20 cellular contexts compared by ENCODE assay signal in genomic region chr1:221437171-221437570, GRCh38.
"Had no signal": no experiment of that assay in that cellular context is flagged by ENCODE, and none has a peak within 500 bp of the region (broad histone marks: within the 10 kb centered on the region; RNA-seq: fewer than 3 reads in every experiment).

No MANE protein-coding gene starts in this region.

- H3K27ac ChIP-seq: cardiac muscle cell, epithelial cell of prostate, gastrocnemius medialis, right lobe of liver, testis, uterus had no signal

- H3K4me1 ChIP-seq: right lobe of liver, uterus had no signal

- H3K27ac Mint-ChIP-seq: activated naive CD4-positive, alpha-beta T cell treated with anti-CD3 and anti-CD28 coated beads, Interleukin-2, amount 50 U/mL, for 24 hours; WTC11 had no signal

- DNase-seq: activated gamma-delta T cell treated with Interleukin-2 at 50 U/mL for 16 hours; activated T-cell treated with anti-CD3 and anti-CD28 coated beads, Interleukin-2, amount 50 U/mL, for 1 hour; amniotic stem cell; gastrocnemius medialis; hippocampal formation; islet precursor cell; left cardiac atrium; mucosa of descending colon; nucleus accumbens; posterior cingulate gyrus; right lobe of liver; stimulated activated CD4-positive, alpha-beta T cell treated with anti-CD3 and anti-CD28 coated beads, Interleukin-2, amount 100 ng/mL, for 48 hours; stimulated activated naive CD4-positive, alpha-beta T cell; T-cell; testis; uterus had no signal

- H3K4me3 Mint-ChIP-seq: activated naive CD4-positive, alpha-beta T cell treated with anti-CD3 and anti-CD28 coated beads, Interleukin-2, amount 50 U/mL, for 24 hours; T-cell; WTC11 had no signal

- H3K27me3 ChIP-seq: cardiac muscle cell, gastrocnemius medialis, right lobe of liver, testis, uterus had no signal

- H3K36me3 ChIP-seq: cardiac muscle cell, gastrocnemius medialis, right lobe of liver, uterus had no signal

- H3K9me3 ChIP-seq: gastrocnemius medialis, mucosa of descending colon, right lobe of liver, testis, uterus had no signal

- H3K4me3 ChIP-seq: cardiac muscle cell, gastrocnemius medialis, mucosa of descending colon, right lobe of liver, testis, uterus had no signal

- ATAC-seq: gastrocnemius medialis, left cardiac atrium, mucosa of descending colon, right lobe of liver, T-cell, WTC11 had no signal

- H3K36me3 Mint-ChIP-seq: activated naive CD4-positive, alpha-beta T cell treated with anti-CD3 and anti-CD28 coated beads, Interleukin-2, amount 50 U/mL, for 24 hours; T-cell; WTC11 had no signal
